Comparison of ENCODE assay signal across 16 cellular contexts in genomic region chrX:46257451-46257879, GRCh38.
"Had no signal": no experiment of that assay in that cellular context is flagged by ENCODE, and none has a peak within 500 bp of the region (broad histone marks: within the 10 kb centered on the region; RNA-seq: fewer than 3 reads in every experiment).

No MANE protein-coding gene starts in this region.

- H3K36me3 Mint-ChIP-seq: activated naive CD4-positive, alpha-beta T cell treated with anti-CD3 and anti-CD28 coated beads, Interleukin-2, amount 10 ng/mL, durations not matched to agents 7 days and 5 days; brain had no signal

- ATAC-seq: activated T-helper 17 cell treated with anti-CD3 and anti-CD28 coated beads, Interleukin-2, amount 50 U/mL, for 72 hours; gastroesophageal sphincter had no signal

- H3K36me3 ChIP-seq: adrenal gland, gastroesophageal sphincter, ovary, stomach, thyroid gland had no signal

- H3K4me3 ChIP-seq: adrenal gland, gastroesophageal sphincter, hepatocyte, ovary, stomach, thyroid gland had no signal

- H3K4me1 Mint-ChIP-seq: activated T-helper 17 cell treated with anti-CD3 and anti-CD28 coated beads, Interleukin-2, amount 50 U/mL, for 72 hours; brain; neural crest cell had no signal

- H3K27ac ChIP-seq: adrenal gland, gastroesophageal sphincter, hepatocyte, ovary, stomach, thyroid gland had no signal

- H3K27me3 ChIP-seq: gastroesophageal sphincter, hepatocyte, ovary, stomach, thyroid gland had no signal

- H3K4me3 Mint-ChIP-seq: activated naive CD4-positive, alpha-beta T cell treated with anti-CD3 and anti-CD28 coated beads, Interleukin-2, amount 10 ng/mL, durations not matched to agents 7 days and 5 days; activated T-helper 17 cell treated with anti-CD3 and anti-CD28 coated beads, Interleukin-2, amount 50 U/mL, for 72 hours; brain; neural crest cell; T-helper 2 cell treated with Interferon-gamma antibody and Interleukin-4, amounts not matched to agents 5 μg/mL and 100 μg/mL, for 36 hours had no signal

- FAIRE-seq: urothelium cell line had no signal

- H3K79me2 ChIP-seq: hepatocyte had no signal

- H3K9me3 Mint-ChIP-seq: activated naive CD4-positive, alpha-beta T cell treated with anti-CD3 and anti-CD28 coated beads, Interleukin-2, amount 10 ng/mL, durations not matched to agents 7 days and 5 days; activated T-helper 17 cell treated with anti-CD3 and anti-CD28 coated beads, Interleukin-2, amount 50 U/mL, for 72 hours; T-helper 2 cell treated with Interferon-gamma antibody and Interleukin-4, amounts not matched to agents 5 μg/mL and 100 μg/mL, for 36 hours had no signal

- H3K9me3 ChIP-seq: adrenal gland, gastroesophageal sphincter, ovary, stomach, thyroid gland had no signal

- H2AFZ ChIP-seq: hepatocyte had no signal

- H3K4me2 ChIP-seq: hepatocyte had no signal

- H3K4me1 ChIP-seq: adrenal gland, gastroesophageal sphincter, stomach, thyroid gland had no signal

- DNase-seq: activated CD4-positive, CD25-positive, alpha-beta regulatory T cell treated with anti-CD3 and anti-CD28 coated beads, Interleukin-2, amount 50 U/mL, for 72 hours; activated naive CD4-positive, alpha-beta T cell treated with anti-CD3 and anti-CD28 coated beads, Interleukin-2, amount 10 ng/mL, durations not matched to agents 7 days and 5 days; activated T-cell treated with anti-CD3 and anti-CD28 coated beads for 4 hours; adrenal gland; kidney glomerular epithelial cell; ovary; stimulated activated CD4-positive, alpha-beta T cell treated with anti-CD3 and anti-CD28 coated beads, Interleukin-15, amount 100 ng/mL, for 24 hours; stomach; thyroid gland had no signal

- H3K27ac Mint-ChIP-seq: activated naive CD4-positive, alpha-beta T cell treated with anti-CD3 and anti-CD28 coated beads, Interleukin-2, amount 10 ng/mL, durations not matched to agents 7 days and 5 days; activated T-helper 17 cell treated with anti-CD3 and anti-CD28 coated beads, Interleukin-2, amount 50 U/mL, for 72 hours; brain; T-helper 2 cell treated with Interferon-gamma antibody and Interleukin-4, amounts not matched to agents 5 μg/mL and 100 μg/mL, for 36 hours had no signal

- H3K27me3 Mint-ChIP-seq: activated naive CD4-positive, alpha-beta T cell treated with anti-CD3 and anti-CD28 coated beads, Interleukin-2, amount 10 ng/mL, durations not matched to agents 7 days and 5 days; activated T-helper 17 cell treated with anti-CD3 and anti-CD28 coated beads, Interleukin-2, amount 50 U/mL, for 72 hours had no signal
